Comparison of ENCODE assay signal across 8 cellular contexts in the genomic region with DNA sequence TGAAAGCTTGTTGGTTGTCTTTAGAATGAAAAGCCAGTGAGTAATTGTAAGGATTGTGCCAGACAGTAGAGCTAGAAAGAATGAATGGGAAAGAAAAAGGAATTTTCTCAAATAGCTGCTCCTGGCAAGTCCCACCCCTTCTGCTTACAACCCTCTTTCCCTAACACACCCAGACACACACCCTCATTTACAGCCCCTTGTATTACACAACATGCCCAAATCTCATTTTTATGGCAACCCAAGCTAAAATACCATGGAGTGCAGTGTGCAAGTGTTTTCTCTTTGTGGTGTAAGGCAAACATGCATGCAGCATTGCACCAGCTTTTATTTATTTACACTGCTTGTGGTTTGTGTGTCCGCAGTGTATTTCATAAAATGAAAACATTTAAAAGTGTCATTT. TPM values are rescaled to one million over a fixed set of nuclear protein-coding genes. Genes with fewer than 3 reads are reported as not detected.
A peak's percentile ranks its signal among the peaks of the same experiment; 100 is the strongest.
DNase-seq lines count a peak whose midpoint lies in the region; ATAC-seq and TF ChIP-seq lines count a peak whose summit lies in the region.

No MANE protein-coding gene starts in this region.

- WGBS in tibial nerve, 2 donors = 30 to 36% methylated on average over 1 of the region's 1 CpG

- peak in 1 of 2 donors; percentile 38 for TF ChIP-seq EP300 in tibial nerve (IDR thresholded peaks at IDR 0.05)

- H3K27ac Mint-ChIP-seq in activated T-cell treated with anti-CD3 and anti-CD28 coated beads, Interleukin-2, amount 50 U/mL, for 72 hours = no peak overlapping the region

- peak overlapping the region; percentile 89 for H3K4me3 ChIP-seq in SK-N-MC
- H3K4me3 ChIP-seq in tibial nerve = peak overlapping the region in 3 of 4 donors; percentile 64 to 80 (median 69)

- H3K9me3 Mint-ChIP-seq in activated T-cell treated with anti-CD3 and anti-CD28 coated beads, Interleukin-2, amount 50 U/mL, for 72 hours = no peaks in the 10 kb centered on the region

- no peak for TF ChIP-seq CTCF in tibial nerve (IDR thresholded peaks at IDR 0.05)

- no peak for ATAC-seq in activated T-cell treated with anti-CD3 and anti-CD28 coated beads, Interleukin-2, amount 50 U/mL, for 72 hours (replicated peaks in 1 of 2)
- ATAC-seq in GM18870 (IDR thresholded peaks at IDR 0.05; ENCODE audit: unreplicated experiment) = no peak

- H3K4me3 Mint-ChIP-seq in activated T-cell treated with anti-CD3 and anti-CD28 coated beads, Interleukin-2, amount 50 U/mL, for 72 hours = peak overlapping the region; percentile 85 to 92

- H3K27ac ChIP-seq in SK-N-MC = peak overlapping the region; percentile 14; the same call in 1 of the 2 replicates
- H3K27ac ChIP-seq in tibial nerve = no peak overlapping the region

- H3K36me3 Mint-ChIP-seq in activated T-cell treated with anti-CD3 and anti-CD28 coated beads, Interleukin-2, amount 50 U/mL, for 72 hours (ENCODE audit: insufficient read depth in 2 of 2) = peaks cover 0 to 2% of the 10 kb centered on the region in 2 donors

- H3K4me1 Mint-ChIP-seq in activated T-cell treated with anti-CD3 and anti-CD28 coated beads, Interleukin-2, amount 50 U/mL, for 72 hours (ENCODE audit: low read depth) = peaks cover 10% of the 10 kb centered on the region

- no peaks in the 10 kb centered on the region for H3K27me3 ChIP-seq in tibial nerve

- peaks cover 0 to 26% (median 5%) of the 10 kb centered on the region in 4 donors for H3K4me1 ChIP-seq in tibial nerve

- peaks cover 64% of the 10 kb centered on the region for H3K27me3 Mint-ChIP-seq in activated T-cell treated with anti-CD3 and anti-CD28 coated beads, Interleukin-2, amount 50 U/mL, for 72 hours (ENCODE audit: low read depth)

- DNase-seq in activated T-cell treated with anti-CD3 and anti-CD28 coated beads, Interleukin-2, amount 50 U/mL, for 72 hours = no peak
- DNase-seq in activated T-cell treated with anti-CD3 and anti-CD28 coated beads, Interleukin-2, amount 50 U/mL, for 1 hour = no peak
- DNase-seq in SK-N-MC (ENCODE audit: low read depth, low spot score) = no peak
- DNase-seq in hepatic stellate cell (ENCODE audit: low spot score) = peak; percentile 51
- DNase-seq in tibial nerve (ENCODE audit: low spot score in 2 of 2) = no peak
- no peak for DNase-seq in HK-2 (ENCODE audit: unreplicated experiment)
- DNase-seq in amniotic stem cell (lab: John Stamatoyannopoulos, UW) = no peak

- TF ChIP-seq POLR2A in tibial nerve (IDR thresholded peaks at IDR 0.05) = no peak

- H3K9me3 ChIP-seq in SK-N-MC (ENCODE audit: low read depth, low read length) (no peaks in the 10 kb centered on the region), tibial nerve (no peaks in the 10 kb centered on the region)

- no peaks in the 10 kb centered on the region for H3K36me3 ChIP-seq in SK-N-MC (ENCODE audit: insufficient read depth, low read length)
- H3K36me3 ChIP-seq in tibial nerve = no peaks in the 10 kb centered on the region

- peak overlapping the region; percentile 59 for H3K9ac ChIP-seq in SK-N-MC (ENCODE audit: insufficient read length)

RNA-seq across cellular contexts. Expression of a gene that starts 1.5 kb away (rescaled TPM):
- 1 to 10 TPM; 1.1 to 1.6 TPM for total RNA-seq in activated T-cell treated with anti-CD3 and anti-CD28 coated beads, Interleukin-2, amount 50 U/mL, for 72 hours
- total RNA-seq in tibial nerve = 10 to 100 TPM; 33.1 to 54.6 (median 51.5) TPM

Comparison
In these comparisons a context has a peak if more than half of its experiments do, and no peak if none do; other contexts are left out.
1. RNA of a gene that starts 1.5 kb away (total RNA-seq): 33.1 to 54.6 TPM in tibial nerve; 1.1 to 1.6 TPM in activated T-cell treated with anti-CD3 and anti-CD28 coated beads, Interleukin-2, amount 50 U/mL, for 72 hours; every median in the first group is over 10 times any median in the second.